1 cellular context compared by ENCODE assay signal in the genomic region with DNA sequence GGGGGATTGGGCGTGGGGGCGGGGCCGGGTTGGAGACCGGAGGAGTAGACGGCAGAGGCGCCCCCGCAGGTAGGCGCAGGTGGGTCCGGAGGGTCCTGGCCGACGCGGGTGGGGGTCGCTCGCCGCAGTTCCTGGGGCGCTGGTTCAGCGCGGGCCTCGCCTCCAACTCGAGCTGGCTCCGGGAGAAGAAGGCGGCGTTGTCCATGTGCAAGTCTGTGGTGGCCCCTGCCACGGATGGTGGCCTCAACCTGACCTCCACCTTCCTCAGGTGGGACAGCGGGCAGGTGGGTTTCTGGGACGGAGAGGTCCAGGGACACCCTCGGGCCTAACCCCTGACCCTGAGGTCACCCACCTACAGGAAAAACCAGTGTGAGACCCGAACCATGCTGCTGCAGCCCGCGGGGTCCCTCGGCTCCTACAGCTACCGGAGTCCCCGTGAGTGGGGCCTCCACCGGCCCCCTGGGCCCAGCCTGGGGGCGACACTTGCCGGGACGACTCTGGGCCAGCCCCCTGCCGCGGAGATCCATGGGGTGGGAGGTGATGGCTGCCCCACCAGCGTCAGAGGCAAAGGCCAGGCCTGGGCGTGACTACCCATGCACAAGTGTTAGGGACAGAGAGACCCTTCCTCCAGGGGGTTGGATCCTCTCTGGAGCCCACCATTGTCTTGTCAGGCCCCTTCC.
A peak's percentile ranks its signal among the peaks of the same experiment; 100 is the strongest.
TF ChIP-seq lines count a peak whose summit lies in the region.

No MANE protein-coding gene starts in this region.

TF ChIP-seq in K562, 482 proteins besides CTCF, POLR2A, EP300 and RAD21 (continues in another document):
- peak; percentile 26; the same call in 1 of the 2 replicates for TF ChIP-seq L3MBTL2 (IDR thresholded peaks at IDR 0.05)
- TF ChIP-seq, protein P1, sequence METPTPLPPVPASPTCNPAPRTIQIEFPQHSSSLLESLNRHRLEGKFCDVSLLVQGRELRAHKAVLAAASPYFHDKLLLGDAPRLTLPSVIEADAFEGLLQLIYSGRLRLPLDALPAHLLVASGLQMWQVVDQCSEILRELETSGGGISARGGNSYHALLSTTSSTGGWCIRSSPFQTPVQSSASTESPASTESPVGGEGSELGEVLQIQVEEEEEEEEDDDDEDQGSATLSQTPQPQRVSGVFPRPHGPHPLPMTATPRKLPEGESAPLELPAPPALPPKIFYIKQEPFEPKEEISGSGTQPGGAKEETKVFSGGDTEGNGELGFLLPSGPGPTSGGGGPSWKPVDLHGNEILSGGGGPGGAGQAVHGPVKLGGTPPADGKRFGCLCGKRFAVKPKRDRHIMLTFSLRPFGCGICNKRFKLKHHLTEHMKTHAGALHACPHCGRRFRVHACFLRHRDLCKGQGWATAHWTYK (CRISPR knock-in tag; IDR thresholded peaks at IDR 0.05), result peak; percentile 66; the same call in 1 of the 2 replicates
- peak; percentile 17; the same call in 1 of the 2 replicates for TF ChIP-seq RB1 (IDR thresholded peaks at IDR 0.05; ENCODE audit: low read depth)
- TF ChIP-seq HDAC2 (IDR thresholded peaks at IDR 0.05), result no peak
- 0 out of 2 replicates have a peak, but pooled peaks have one; percentile 23 for TF ChIP-seq ZNF232 (CRISPR knock-in tag; IDR thresholded peaks at IDR 0.05)
- TF ChIP-seq, protein P2, sequence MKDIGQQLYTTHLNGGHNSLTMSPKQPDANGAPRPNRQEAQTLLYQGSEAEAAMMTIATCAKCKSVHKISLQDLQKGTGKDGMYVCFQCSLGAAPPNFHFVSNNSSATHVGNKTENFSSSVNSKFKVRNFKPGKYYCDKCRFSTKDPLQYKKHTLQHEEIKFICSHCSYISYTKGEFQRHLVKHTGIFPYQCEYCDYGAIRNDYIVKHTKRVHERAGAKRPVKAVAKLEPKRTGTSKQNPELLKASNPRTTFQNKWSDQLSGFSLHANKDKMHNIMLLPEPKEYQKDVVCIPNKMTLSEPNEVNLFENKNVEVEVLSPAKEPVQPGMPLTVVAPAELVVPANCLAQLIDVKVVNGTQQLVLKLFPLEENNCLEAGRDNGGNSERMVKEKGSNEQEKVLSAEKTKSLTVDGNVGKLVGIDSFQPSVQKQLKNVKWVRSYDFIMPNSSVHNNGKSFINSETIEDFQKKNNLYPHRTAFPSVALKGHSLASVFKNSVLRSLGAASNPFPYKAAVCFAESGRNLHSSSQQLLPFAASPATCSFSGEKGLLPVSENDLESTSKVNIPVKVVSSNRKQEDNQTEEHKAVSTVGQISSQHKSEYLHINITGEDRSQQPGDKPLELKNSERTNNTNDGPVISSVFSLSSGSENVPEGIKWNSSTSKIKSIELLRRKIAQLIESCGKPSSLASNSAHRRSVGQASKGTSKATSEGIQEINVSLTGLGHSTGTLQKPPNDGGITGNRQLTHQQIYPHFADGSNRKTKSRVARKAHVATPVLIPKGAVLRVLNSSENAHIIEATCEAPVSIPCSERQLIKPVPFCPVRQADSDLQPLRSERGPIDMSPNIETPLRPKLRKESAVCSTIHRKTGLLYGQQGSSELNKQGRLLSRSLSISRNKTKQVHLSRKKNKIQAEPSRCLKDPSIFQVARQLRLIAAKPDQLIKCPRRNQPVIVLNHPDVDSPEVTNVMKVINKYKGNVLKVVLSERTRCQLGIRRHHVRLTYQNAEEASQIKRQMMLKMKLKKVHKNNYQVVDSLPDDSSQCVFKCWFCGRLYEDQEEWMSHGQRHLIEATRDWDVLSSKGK (CRISPR knock-in tag; IDR thresholded peaks at IDR 0.05), result no peak
- no peak for TF ChIP-seq ZNF146 (CRISPR knock-in tag; IDR thresholded peaks at IDR 0.05; ENCODE audit: unreplicated experiment)
- no peak for TF ChIP-seq HNRNPK (IDR thresholded peaks at IDR 0.05; ENCODE audit: low read depth, low read length, poor library complexity, severe bottlenecking)
- TF ChIP-seq, protein P3, sequence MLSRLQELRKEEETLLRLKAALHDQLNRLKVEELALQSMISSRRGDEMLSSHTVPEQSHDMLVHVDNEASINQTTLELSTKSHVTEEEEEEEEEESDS (CRISPR knock-in tag; IDR thresholded peaks at IDR 0.05), result no peak
- no peak for TF ChIP-seq ZKSCAN1 (IDR thresholded peaks at IDR 0.05; ENCODE audit: low read depth, low read length)
- TF ChIP-seq SP1 (CRISPR knock-in tag; IDR thresholded peaks at IDR 0.05), result peak; percentile 54; the same call in 1 of the 2 replicates
- TF ChIP-seq NONO (IDR thresholded peaks at IDR 0.05; ENCODE audit: low read depth in 2 of 2, low read length in 1 of 2), result 0 out of 4 replicates have a peak, but pooled peaks of 1 of the 2 experiments have one; percentile 22
- TF ChIP-seq GABPA (tag; conservative IDR thresholded peaks at IDR 0.05; ENCODE audit: low read depth), result no peak
- no peak for TF ChIP-seq ZNF764 (CRISPR knock-in tag; IDR thresholded peaks at IDR 0.05; ENCODE audit: low read depth)
- TF ChIP-seq, protein P4, sequence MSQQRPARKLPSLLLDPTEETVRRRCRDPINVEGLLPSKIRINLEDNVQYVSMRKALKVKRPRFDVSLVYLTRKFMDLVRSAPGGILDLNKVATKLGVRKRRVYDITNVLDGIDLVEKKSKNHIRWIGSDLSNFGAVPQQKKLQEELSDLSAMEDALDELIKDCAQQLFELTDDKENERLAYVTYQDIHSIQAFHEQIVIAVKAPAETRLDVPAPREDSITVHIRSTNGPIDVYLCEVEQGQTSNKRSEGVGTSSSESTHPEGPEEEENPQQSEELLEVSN (IDR thresholded peaks at IDR 0.05; ENCODE audit: borderline replicate concordance in 1 of 2, extremely low read depth in 1 of 2, insufficient read depth in 1 of 2, insufficient read length in 1 of 2, low read depth in 1 of 2, low read length in 1 of 2, poor library complexity in 1 of 2, severe bottlenecking in 1 of 2), result peak in 1 of 2 experiments; percentile 44
- TF ChIP-seq, protein P5, sequence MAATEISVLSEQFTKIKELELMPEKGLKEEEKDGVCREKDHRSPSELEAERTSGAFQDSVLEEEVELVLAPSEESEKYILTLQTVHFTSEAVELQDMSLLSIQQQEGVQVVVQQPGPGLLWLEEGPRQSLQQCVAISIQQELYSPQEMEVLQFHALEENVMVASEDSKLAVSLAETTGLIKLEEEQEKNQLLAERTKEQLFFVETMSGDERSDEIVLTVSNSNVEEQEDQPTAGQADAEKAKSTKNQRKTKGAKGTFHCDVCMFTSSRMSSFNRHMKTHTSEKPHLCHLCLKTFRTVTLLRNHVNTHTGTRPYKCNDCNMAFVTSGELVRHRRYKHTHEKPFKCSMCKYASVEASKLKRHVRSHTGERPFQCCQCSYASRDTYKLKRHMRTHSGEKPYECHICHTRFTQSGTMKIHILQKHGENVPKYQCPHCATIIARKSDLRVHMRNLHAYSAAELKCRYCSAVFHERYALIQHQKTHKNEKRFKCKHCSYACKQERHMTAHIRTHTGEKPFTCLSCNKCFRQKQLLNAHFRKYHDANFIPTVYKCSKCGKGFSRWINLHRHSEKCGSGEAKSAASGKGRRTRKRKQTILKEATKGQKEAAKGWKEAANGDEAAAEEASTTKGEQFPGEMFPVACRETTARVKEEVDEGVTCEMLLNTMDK (IDR thresholded peaks at IDR 0.05; ENCODE audit: borderline replicate concordance, insufficient read depth, low read depth, low read length, poor library complexity, severe bottlenecking), result no peak
- TF ChIP-seq, protein P6, sequence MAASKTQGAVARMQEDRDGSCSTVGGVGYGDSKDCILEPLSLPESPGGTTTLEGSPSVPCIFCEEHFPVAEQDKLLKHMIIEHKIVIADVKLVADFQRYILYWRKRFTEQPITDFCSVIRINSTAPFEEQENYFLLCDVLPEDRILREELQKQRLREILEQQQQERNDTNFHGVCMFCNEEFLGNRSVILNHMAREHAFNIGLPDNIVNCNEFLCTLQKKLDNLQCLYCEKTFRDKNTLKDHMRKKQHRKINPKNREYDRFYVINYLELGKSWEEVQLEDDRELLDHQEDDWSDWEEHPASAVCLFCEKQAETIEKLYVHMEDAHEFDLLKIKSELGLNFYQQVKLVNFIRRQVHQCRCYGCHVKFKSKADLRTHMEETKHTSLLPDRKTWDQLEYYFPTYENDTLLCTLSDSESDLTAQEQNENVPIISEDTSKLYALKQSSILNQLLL (CRISPR knock-in tag; IDR thresholded peaks at IDR 0.05; ENCODE audit: borderline replicate concordance), result no peak
- TF ChIP-seq MCM2 (IDR thresholded peaks at IDR 0.05; ENCODE audit: low read depth), result no peak
- no peak for TF ChIP-seq NCOA1 (IDR thresholded peaks at IDR 0.05; ENCODE audit: low read depth)
- peak; percentile 32; the same call in 1 of the 2 replicates for TF ChIP-seq KLF13 (tag; IDR thresholded peaks at IDR 0.05; ENCODE audit: borderline replicate concordance, low read depth)
- TF ChIP-seq MAZ (CRISPR knock-in tag; conservative IDR thresholded peaks at IDR 0.05 in 1 of 2, IDR thresholded peaks at IDR 0.05 in 1 of 2), result peak in 1 of 2 experiments; percentile 63; a peak in 2 of 4 replicates
- TF ChIP-seq, protein P7, sequence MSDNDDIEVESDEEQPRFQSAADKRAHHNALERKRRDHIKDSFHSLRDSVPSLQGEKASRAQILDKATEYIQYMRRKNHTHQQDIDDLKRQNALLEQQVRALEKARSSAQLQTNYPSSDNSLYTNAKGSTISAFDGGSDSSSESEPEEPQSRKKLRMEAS (CRISPR knock-in tag; IDR thresholded peaks at IDR 0.05), result peak; percentile 40; the same call in 1 of the 2 replicates
- peak; percentile 76 for TF ChIP-seq EGR1 (conservative IDR thresholded peaks at IDR 0.05)
- TF ChIP-seq KLF1 (tag; IDR thresholded peaks at IDR 0.05), result no peak; the same call in 1 of the 2 replicates
- TF ChIP-seq SREBF1 (IDR thresholded peaks at IDR 0.05; ENCODE audit: borderline replicate concordance, low read depth, low read length), result no peak
- TF ChIP-seq, protein P8, sequence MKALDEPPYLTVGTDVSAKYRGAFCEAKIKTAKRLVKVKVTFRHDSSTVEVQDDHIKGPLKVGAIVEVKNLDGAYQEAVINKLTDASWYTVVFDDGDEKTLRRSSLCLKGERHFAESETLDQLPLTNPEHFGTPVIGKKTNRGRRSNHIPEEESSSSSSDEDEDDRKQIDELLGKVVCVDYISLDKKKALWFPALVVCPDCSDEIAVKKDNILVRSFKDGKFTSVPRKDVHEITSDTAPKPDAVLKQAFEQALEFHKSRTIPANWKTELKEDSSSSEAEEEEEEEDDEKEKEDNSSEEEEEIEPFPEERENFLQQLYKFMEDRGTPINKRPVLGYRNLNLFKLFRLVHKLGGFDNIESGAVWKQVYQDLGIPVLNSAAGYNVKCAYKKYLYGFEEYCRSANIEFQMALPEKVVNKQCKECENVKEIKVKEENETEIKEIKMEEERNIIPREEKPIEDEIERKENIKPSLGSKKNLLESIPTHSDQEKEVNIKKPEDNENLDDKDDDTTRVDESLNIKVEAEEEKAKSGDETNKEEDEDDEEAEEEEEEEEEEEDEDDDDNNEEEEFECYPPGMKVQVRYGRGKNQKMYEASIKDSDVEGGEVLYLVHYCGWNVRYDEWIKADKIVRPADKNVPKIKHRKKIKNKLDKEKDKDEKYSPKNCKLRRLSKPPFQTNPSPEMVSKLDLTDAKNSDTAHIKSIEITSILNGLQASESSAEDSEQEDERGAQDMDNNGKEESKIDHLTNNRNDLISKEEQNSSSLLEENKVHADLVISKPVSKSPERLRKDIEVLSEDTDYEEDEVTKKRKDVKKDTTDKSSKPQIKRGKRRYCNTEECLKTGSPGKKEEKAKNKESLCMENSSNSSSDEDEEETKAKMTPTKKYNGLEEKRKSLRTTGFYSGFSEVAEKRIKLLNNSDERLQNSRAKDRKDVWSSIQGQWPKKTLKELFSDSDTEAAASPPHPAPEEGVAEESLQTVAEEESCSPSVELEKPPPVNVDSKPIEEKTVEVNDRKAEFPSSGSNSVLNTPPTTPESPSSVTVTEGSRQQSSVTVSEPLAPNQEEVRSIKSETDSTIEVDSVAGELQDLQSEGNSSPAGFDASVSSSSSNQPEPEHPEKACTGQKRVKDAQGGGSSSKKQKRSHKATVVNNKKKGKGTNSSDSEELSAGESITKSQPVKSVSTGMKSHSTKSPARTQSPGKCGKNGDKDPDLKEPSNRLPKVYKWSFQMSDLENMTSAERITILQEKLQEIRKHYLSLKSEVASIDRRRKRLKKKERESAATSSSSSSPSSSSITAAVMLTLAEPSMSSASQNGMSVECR (CRISPR knock-in tag; IDR thresholded peaks at IDR 0.05), result 0 out of 2 replicates have a peak, but pooled peaks have one; percentile 22
- TF ChIP-seq CXXC5 (CRISPR knock-in tag; IDR thresholded peaks at IDR 0.05), result 0 out of 2 replicates have a peak, but pooled peaks have one; percentile 12
- no peak for TF ChIP-seq ZNF384 (IDR thresholded peaks at IDR 0.05; ENCODE audit: low read depth, low read length)
- TF ChIP-seq, protein P9, sequence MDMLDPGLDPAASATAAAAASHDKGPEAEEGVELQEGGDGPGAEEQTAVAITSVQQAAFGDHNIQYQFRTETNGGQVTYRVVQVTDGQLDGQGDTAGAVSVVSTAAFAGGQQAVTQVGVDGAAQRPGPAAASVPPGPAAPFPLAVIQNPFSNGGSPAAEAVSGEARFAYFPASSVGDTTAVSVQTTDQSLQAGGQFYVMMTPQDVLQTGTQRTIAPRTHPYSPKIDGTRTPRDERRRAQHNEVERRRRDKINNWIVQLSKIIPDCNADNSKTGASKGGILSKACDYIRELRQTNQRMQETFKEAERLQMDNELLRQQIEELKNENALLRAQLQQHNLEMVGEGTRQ (CRISPR knock-in tag; IDR thresholded peaks at IDR 0.05), result no peak
- peak; percentile 65 for TF ChIP-seq ZEB2 (IDR thresholded peaks at IDR 0.05)
- TF ChIP-seq TCF7 (IDR thresholded peaks at IDR 0.05; ENCODE audit: borderline replicate concordance), result no peak
- no peak for TF ChIP-seq POU5F1 (IDR thresholded peaks at IDR 0.05; ENCODE audit: borderline replicate concordance, low read depth, low read length, partially characterized antibody)
- TF ChIP-seq, protein P10, sequence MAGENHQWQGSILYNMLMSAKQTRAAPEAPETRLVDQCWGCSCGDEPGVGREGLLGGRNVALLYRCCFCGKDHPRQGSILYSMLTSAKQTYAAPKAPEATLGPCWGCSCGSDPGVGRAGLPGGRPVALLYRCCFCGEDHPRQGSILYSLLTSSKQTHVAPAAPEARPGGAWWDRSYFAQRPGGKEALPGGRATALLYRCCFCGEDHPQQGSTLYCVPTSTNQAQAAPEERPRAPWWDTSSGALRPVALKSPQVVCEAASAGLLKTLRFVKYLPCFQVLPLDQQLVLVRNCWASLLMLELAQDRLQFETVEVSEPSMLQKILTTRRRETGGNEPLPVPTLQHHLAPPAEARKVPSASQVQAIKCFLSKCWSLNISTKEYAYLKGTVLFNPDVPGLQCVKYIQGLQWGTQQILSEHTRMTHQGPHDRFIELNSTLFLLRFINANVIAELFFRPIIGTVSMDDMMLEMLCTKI (IDR thresholded peaks at IDR 0.05; ENCODE audit: partially characterized antibody), result no peak
- no peak for TF ChIP-seq ESRRB (CRISPR knock-in tag; IDR thresholded peaks at IDR 0.05; ENCODE audit: borderline replicate concordance)
- no peak for TF ChIP-seq ZNF224 (CRISPR knock-in tag; IDR thresholded peaks at IDR 0.05)
- TF ChIP-seq, protein P11, sequence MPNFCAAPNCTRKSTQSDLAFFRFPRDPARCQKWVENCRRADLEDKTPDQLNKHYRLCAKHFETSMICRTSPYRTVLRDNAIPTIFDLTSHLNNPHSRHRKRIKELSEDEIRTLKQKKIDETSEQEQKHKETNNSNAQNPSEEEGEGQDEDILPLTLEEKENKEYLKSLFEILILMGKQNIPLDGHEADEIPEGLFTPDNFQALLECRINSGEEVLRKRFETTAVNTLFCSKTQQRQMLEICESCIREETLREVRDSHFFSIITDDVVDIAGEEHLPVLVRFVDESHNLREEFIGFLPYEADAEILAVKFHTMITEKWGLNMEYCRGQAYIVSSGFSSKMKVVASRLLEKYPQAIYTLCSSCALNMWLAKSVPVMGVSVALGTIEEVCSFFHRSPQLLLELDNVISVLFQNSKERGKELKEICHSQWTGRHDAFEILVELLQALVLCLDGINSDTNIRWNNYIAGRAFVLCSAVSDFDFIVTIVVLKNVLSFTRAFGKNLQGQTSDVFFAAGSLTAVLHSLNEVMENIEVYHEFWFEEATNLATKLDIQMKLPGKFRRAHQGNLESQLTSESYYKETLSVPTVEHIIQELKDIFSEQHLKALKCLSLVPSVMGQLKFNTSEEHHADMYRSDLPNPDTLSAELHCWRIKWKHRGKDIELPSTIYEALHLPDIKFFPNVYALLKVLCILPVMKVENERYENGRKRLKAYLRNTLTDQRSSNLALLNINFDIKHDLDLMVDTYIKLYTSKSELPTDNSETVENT (CRISPR knock-in tag; IDR thresholded peaks at IDR 0.05), result peak; percentile 58; the same call in 1 of the 2 replicates
